Comparison of ENCODE assay signal across 1 cellular context in the genomic region with DNA sequence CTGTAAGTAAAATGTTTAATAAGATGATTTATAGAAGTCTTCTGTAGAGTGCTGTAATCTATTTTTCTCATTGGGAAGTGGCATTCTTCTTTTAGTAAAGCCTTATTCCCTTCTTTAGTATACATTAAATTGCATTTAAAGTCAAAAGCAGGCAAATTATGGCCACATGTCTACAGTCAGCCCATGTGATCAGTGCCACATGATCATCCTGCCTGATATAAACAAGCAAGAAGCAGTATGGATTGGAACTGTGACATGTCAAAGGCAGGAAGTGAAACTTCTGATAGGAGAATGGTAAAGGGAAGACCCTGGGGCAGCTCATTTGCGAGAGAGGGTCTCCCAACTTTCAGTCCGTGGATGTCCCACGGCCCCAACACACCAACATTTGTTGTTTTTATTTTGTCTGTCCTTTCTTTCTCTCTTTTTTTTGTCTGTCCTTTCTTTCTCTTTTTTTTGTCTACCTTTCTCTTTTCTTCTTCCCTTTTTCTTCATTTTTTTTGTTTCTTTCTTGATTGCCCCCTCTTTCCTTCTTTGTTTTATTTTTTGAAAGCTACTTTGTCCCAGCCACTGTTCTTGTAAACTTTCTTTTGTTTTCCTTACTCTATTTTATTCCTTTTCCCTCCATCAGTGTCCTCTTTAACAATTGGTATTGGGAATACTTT.
TF ChIP-seq lines count a peak whose summit lies in the region.

No MANE protein-coding gene starts in this region.

TF ChIP-seq in K562, 482 proteins besides CTCF, POLR2A, EP300 and RAD21 (continued from another document):
- TF ChIP-seq, protein P1, sequence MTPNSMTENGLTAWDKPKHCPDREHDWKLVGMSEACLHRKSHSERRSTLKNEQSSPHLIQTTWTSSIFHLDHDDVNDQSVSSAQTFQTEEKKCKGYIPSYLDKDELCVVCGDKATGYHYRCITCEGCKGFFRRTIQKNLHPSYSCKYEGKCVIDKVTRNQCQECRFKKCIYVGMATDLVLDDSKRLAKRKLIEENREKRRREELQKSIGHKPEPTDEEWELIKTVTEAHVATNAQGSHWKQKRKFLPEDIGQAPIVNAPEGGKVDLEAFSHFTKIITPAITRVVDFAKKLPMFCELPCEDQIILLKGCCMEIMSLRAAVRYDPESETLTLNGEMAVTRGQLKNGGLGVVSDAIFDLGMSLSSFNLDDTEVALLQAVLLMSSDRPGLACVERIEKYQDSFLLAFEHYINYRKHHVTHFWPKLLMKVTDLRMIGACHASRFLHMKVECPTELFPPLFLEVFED (CRISPR knock-in tag; conservative IDR thresholded peaks at IDR 0.05) = no peak
- TF ChIP-seq RAD51 (IDR thresholded peaks at IDR 0.05; ENCODE audit: borderline replicate concordance, low read depth) = peak; percentile 72
- 0 out of 2 replicates have a peak, but pooled peaks have one; percentile 14 for TF ChIP-seq MYC (IDR thresholded peaks at IDR 0.05; ENCODE audit: low read depth, low read length)
- no peak for TF ChIP-seq MYC (CRISPR knock-in tag; IDR thresholded peaks at IDR 0.05; ENCODE audit: borderline replicate concordance, low read depth)
- TF ChIP-seq ZNF316 (IDR thresholded peaks at IDR 0.05) = 0 out of 2 replicates have a peak, but pooled peaks have one; percentile 9
- no peak for TF ChIP-seq ZNF354B (CRISPR knock-in tag; IDR thresholded peaks at IDR 0.05)
- peak; percentile 59 for TF ChIP-seq USF2 (CRISPR knock-in tag; IDR thresholded peaks at IDR 0.05)
- TF ChIP-seq ZBTB49 (CRISPR knock-in tag; IDR thresholded peaks at IDR 0.05; ENCODE audit: borderline replicate concordance) = no peak
- TF ChIP-seq FOXK2 (conservative IDR thresholded peaks at IDR 0.05 in 1 of 2, IDR thresholded peaks at IDR 0.05 in 1 of 2; ENCODE audit: low read depth in 2 of 2) = peak; percentile 35 to 56; a peak in 1 of 4 replicates
- TF ChIP-seq HES1 (IDR thresholded peaks at IDR 0.05; ENCODE audit: low read depth) = no peak
- TF ChIP-seq BACH1 (tag; IDR thresholded peaks at IDR 0.05) = 0 out of 2 replicates have a peak, but pooled peaks have one; percentile 22
